1 cellular context compared by ENCODE assay signal in genomic region chr6:108526739-108527174, GRCh38.
TF ChIP-seq lines count a peak whose summit lies in the region.

No MANE protein-coding gene starts in this region.

TF ChIP-seq in K562, 482 proteins besides CTCF, POLR2A, EP300 and RAD21 (continued from another document):
- TF ChIP-seq ZNF398 (CRISPR knock-in tag; IDR thresholded peaks at IDR 0.05) (no peak), SMC3 (conservative IDR thresholded peaks at IDR 0.05; ENCODE audit: insufficient read depth, low read depth, low read length) (peak; percentile 81), SAFB (IDR thresholded peaks at IDR 0.05; ENCODE audit: borderline replicate concordance, low read depth, low read length) (no peak), DEAF1 (CRISPR knock-in tag; IDR thresholded peaks at IDR 0.05) (peak; percentile 75), ZNF384 (IDR thresholded peaks at IDR 0.05; ENCODE audit: low read depth, low read length) (peak; percentile 91), SUPT5H (IDR thresholded peaks at IDR 0.05) (no peak), ZNF311 (CRISPR knock-in tag; IDR thresholded peaks at IDR 0.05) (no peak), FOXA1 (IDR thresholded peaks at IDR 0.05; ENCODE audit: borderline replicate concordance) (no peak), TEAD1 (CRISPR knock-in tag; IDR thresholded peaks at IDR 0.05) (peak in 1 of 2 experiments; percentile 63; a peak in 1 of 4 replicates)
TF ChIP-seq in K562: peak in this region for 5.
